Comparison of ENCODE assay signal across 22 cellular contexts in genomic region chr1:10155087-10155712, GRCh38. TPM values are rescaled to one million over a fixed set of nuclear protein-coding genes. Genes with fewer than 3 reads are reported as not detected.
DNase-seq lines count a peak whose midpoint lies in the region; ATAC-seq and TF ChIP-seq lines count a peak whose summit lies in the region.
"Had no signal": no experiment of that assay in that cellular context is flagged by ENCODE, and none has a peak within 500 bp of the region (broad histone marks: within the 10 kb centered on the region; RNA-seq: fewer than 3 reads in every experiment).

No MANE protein-coding gene starts in this region.

- peak; percentile 9 for DNase-seq in LHCN-M2 (ENCODE audit: low read depth)
- DNase-seq in brain pericyte (ENCODE audit: low read depth, low spot score), result peak; percentile 22
- no peak for DNase-seq in left ventricle myocardium inferior
- peak; percentile 9 for DNase-seq in smooth muscle cell of the brain vasculature (ENCODE audit: low read depth, low spot score)
- no peak for DNase-seq in GOT3 (lab: John Stamatoyannopoulos, UW)
- DNase-seq in NCI-H1930 (lab: John Stamatoyannopoulos, UW), result no peak
- DNase-seq: activated CD4-positive, alpha-beta T cell treated with anti-CD3 and anti-CD28 coated beads for 48 hours; activated T-cell treated with anti-CD3 and anti-CD28 coated beads, Interleukin-2, amount 50 U/mL, for 48 hours; amniotic stem cell; dermis blood vessel endothelial cell; DND-41; mammary epithelial cell; MV-4-11; NCI-H2107; NK-92 treated with Interleukin-12 subunit alpha and Interleukin-12 subunit beta, amount 100 ng/mL, for 24 hours; SIG-M5; small intestine; stimulated activated naive CD4-positive, alpha-beta T cell had no signal

- peak overlapping the region; percentile 85 for H3K27ac ChIP-seq in left ventricle myocardium inferior (replicated peaks)
- H3K27ac ChIP-seq: C4-2B, neural progenitor cell had no signal

- peaks cover 38% of the 10 kb centered on the region for H3K36me3 ChIP-seq in left ventricle myocardium inferior
- H3K36me3 ChIP-seq: neural progenitor cell had no signal

- H3K9me3 ChIP-seq in left ventricle myocardium inferior (replicated peaks), result no peaks in the 10 kb centered on the region

- TF ChIP-seq CTCF in left ventricle myocardium inferior (IDR thresholded peaks at IDR 0.05; ENCODE audit: borderline replicate concordance), result no peak

- H3K4me3 ChIP-seq in left ventricle myocardium inferior, result no peak overlapping the region
- H3K4me3 ChIP-seq: neural progenitor cell had no signal

- no peak for ATAC-seq in GM19324 (IDR thresholded peaks at IDR 0.05; ENCODE audit: low FRiP score, unreplicated experiment)
- ATAC-seq: HepG2 had no signal

- intact Hi-C loops in left ventricle myocardium inferior (cut with micrococcal nuclease), result no loop called here

- H3K27me3 ChIP-seq in left ventricle myocardium inferior (ENCODE audit: low read depth), result no peaks in the 10 kb centered on the region
- H3K27me3 ChIP-seq: neural progenitor cell had no signal

- peaks cover 26% of the 10 kb centered on the region for H3K4me1 ChIP-seq in left ventricle myocardium inferior
- H3K4me1 ChIP-seq: neural progenitor cell had no signal

RNA-seq across cellular contexts. Expression of gene KIF1B, which starts 55.2 kb away (rescaled TPM):
- total RNA-seq in LHCN-M2 (2014; rRNA removed) (23.5 and 33.2 TPM in 2 replicates), left ventricle myocardium inferior (78.4 TPM)
- polyA plus RNA-seq in LHCN-M2 (2012), result 14.1 TPM

Comparison
In these comparisons a context has a peak if more than half of its experiments do, and no peak if none do; other contexts are left out.
1. DNase-seq: peak in LHCN-M2 (single experiment), brain pericyte (single experiment) and smooth muscle cell of the brain vasculature (single experiment); none in left ventricle myocardium inferior (single experiment), GOT3 (single experiment) and NCI-H1930 (0 of 2).